In genomic region chrX:110803506-110803905, GRCh38 we compare ENCODE assay signal across 19 cellular contexts. TPM values are rescaled to one million over a fixed set of nuclear protein-coding genes. Genes with fewer than 3 reads are reported as not detected.
DNase-seq lines count a peak whose midpoint lies in the region; ATAC-seq and TF ChIP-seq lines count a peak whose summit lies in the region.
"Had no signal": no experiment of that assay in that cellular context is flagged by ENCODE, and none has a peak within 500 bp of the region (broad histone marks: within the 10 kb centered on the region; RNA-seq: fewer than 3 reads in every experiment).

No MANE protein-coding gene starts in this region.

- H3K4me3 ChIP-seq in IMR-90 (ENCODE audit: insufficient read depth, low read depth, low read length) (no peak overlapping the region), astrocyte of the spinal cord (ENCODE audit: low read depth, low read length) (no peak overlapping the region), left ventricle myocardium inferior (no peak overlapping the region)
- H3K4me3 ChIP-seq: GM23338, HAP-1, K562, SJCRH30 had no signal

- H2BK20ac ChIP-seq in IMR-90 (ENCODE audit: low read depth, low read length): no peak overlapping the region

- CTCF ChIA-PET in IMR-90 (lab: Yijun Ruan, JAX): no interaction called here

- no TSS peak for BruUV-seq in IMR-90 (replicated peaks; lab: Mats Ljungman, UMichigan)

- no peak for TF ChIP-seq CTCF in IMR-90 (conservative IDR thresholded peaks at IDR 0.05; ENCODE audit: low read depth, low read length)
- TF ChIP-seq CTCF in astrocyte of the spinal cord (IDR thresholded peaks at IDR 0.05; ENCODE audit: low read depth, low read length): no peak
- TF ChIP-seq CTCF in left ventricle myocardium inferior (IDR thresholded peaks at IDR 0.05; ENCODE audit: borderline replicate concordance): no peak

- no peaks in the 10 kb centered on the region for H3K9me1 ChIP-seq in IMR-90 (ENCODE audit: insufficient read depth, low read length)

- no peak overlapping the region for H3K56ac ChIP-seq in IMR-90 (ENCODE audit: extremely low read depth, insufficient read depth, low read length)

- H2AK5ac ChIP-seq in IMR-90 (ENCODE audit: low read depth, low read length): no peak overlapping the region

- in situ Hi-C loops in IMR-90 (cut with MboI; ENCODE audit: low sequenced_read_pairs): no loop called here
- in situ Hi-C loops in astrocyte of the spinal cord (cut with HindIII; ENCODE audit: low sequenced_read_pairs): no loop called here

- H3K4me2 ChIP-seq in IMR-90 (ENCODE audit: low read depth, low read length): no peak overlapping the region
- H3K4me2 ChIP-seq: GM23338 had no signal

- H2BK120ac ChIP-seq in IMR-90 (ENCODE audit: low read depth, low read length): no peak overlapping the region

- ATAC-seq in IMR-90 (ENCODE audit: low read depth): no peak
- no peak for ATAC-seq in GM21529 (IDR thresholded peaks at IDR 0.05; ENCODE audit: unreplicated experiment)
- ATAC-seq: GM23338, K562 had no signal

- H3K36me3 ChIP-seq in IMR-90 (ENCODE audit: control insufficient read depth, insufficient read depth, low read length) (no peaks in the 10 kb centered on the region), left ventricle myocardium inferior (no peaks in the 10 kb centered on the region)
- H3K36me3 ChIP-seq: HAP-1, SJCRH30 had no signal

- dilution Hi-C loops in IMR-90 (cut with HindIII; ENCODE audit: low sequenced_read_pairs, unreplicated experiment): no loop called here

- H3K23ac ChIP-seq in IMR-90 (ENCODE audit: low read depth, low read length): no peak overlapping the region

- no peaks in the 10 kb centered on the region for H3K4me1 ChIP-seq in IMR-90 (ENCODE audit: control insufficient read depth, insufficient read depth, low read length)
- no peaks in the 10 kb centered on the region for H3K4me1 ChIP-seq in left ventricle myocardium inferior
- H3K4me1 ChIP-seq: SJCRH30 had no signal

- no peaks in the 10 kb centered on the region for H3K79me1 ChIP-seq in IMR-90 (ENCODE audit: low read depth in 1 of 2, low read length in 2 of 2)

- H2AK9ac ChIP-seq in IMR-90 (replicated peaks; ENCODE audit: low read depth, low read length, poor library complexity): no peak overlapping the region

- TF ChIP-seq POLR2A in IMR-90 (IDR thresholded peaks at IDR 0.05; ENCODE audit: low read depth, low read length): no peak

- H4K8ac ChIP-seq in IMR-90 (ENCODE audit: low read depth in 2 of 2, low read length in 2 of 2): no peak overlapping the region

- H3K18ac ChIP-seq in IMR-90 (ENCODE audit: low read depth, low read length): no peak overlapping the region

- H3K9me3 ChIP-seq in IMR-90 (ENCODE audit: control insufficient read depth, insufficient read depth, low read length) (no peaks in the 10 kb centered on the region), left ventricle myocardium inferior (replicated peaks) (no peaks in the 10 kb centered on the region)
- H3K9me3 ChIP-seq: HAP-1, SJCRH30 had no signal

- H3K27me3 ChIP-seq in IMR-90 (ENCODE audit: control insufficient read depth, insufficient read depth, low read length) (peaks cover 12% of the 10 kb centered on the region), left ventricle myocardium inferior (ENCODE audit: low read depth) (no peaks in the 10 kb centered on the region)
- H3K27me3 ChIP-seq: SJCRH30 had no signal

- H2BK15ac ChIP-seq in IMR-90 (ENCODE audit: low read depth, low read length): no peak overlapping the region

- H2BK5ac ChIP-seq in IMR-90 (ENCODE audit: low read depth, low read length, poor library complexity, severe bottlenecking): no peak overlapping the region

- H4K91ac ChIP-seq in IMR-90 (ENCODE audit: insufficient read depth, low read depth, low read length): no peak overlapping the region

- no peaks in the 10 kb centered on the region for H4K20me1 ChIP-seq in IMR-90 (ENCODE audit: insufficient read depth, low read length)

- H3K14ac ChIP-seq in IMR-90 (replicated peaks; ENCODE audit: low read depth, low read length): no peak overlapping the region

- peak; percentile 16 for DNase-seq in EH (ENCODE audit: low read depth)
- peak; percentile 1 for DNase-seq in IMR-90
- peak; percentile 29 for DNase-seq in astrocyte of the spinal cord (ENCODE audit: low read depth, low spot score)
- peak; percentile 6 for DNase-seq in foreskin melanocyte
- no peak for DNase-seq in NCI-H226
- DNase-seq in left ventricle myocardium inferior: no peak
- DNase-seq: NCI-H1105, NCI-H1694 treated with DMSO at 0.1 percent for 48 hours, NCI-H2081 treated with DMSO at 0.1 percent for 48 hours, NCI-H446 treated with DMSO at 0.1 percent for 48 hours, NCI-H526 treated with DMSO at 0.1 percent for 48 hours, SJCRH30, T-helper 1 cell had no signal

- POLR2A ChIA-PET in IMR-90 (lab: Charles Lee; ENCODE audit: unreplicated experiment): no interaction called here

- 59% methylated on average over 2 of the region's 3 CpGs; no CpG with 5 or more reads in 1 of the 2 experiments for WGBS in IMR-90 (ENCODE audit: extremely low coverage in 2 of 2, insufficient read length in 1 of 2), 2 experiments

- no peak overlapping the region for H2AFZ ChIP-seq in IMR-90 (replicated peaks; ENCODE audit: low read length, poor library complexity)
- H2AFZ ChIP-seq: GM23338 had no signal

- H3K4ac ChIP-seq in IMR-90 (ENCODE audit: low read depth, low read length): no peak overlapping the region

- H4K5ac ChIP-seq in IMR-90 (ENCODE audit: low read depth, low read length): no peak overlapping the region

- H3K27ac ChIP-seq in IMR-90 (ENCODE audit: insufficient read depth, low read length): no peak overlapping the region
- no peak overlapping the region for H3K27ac ChIP-seq in left ventricle myocardium inferior (replicated peaks)
- H3K27ac ChIP-seq: C4-2B, SJCRH30 had no signal

- TF ChIP-seq RAD21 in IMR-90 (IDR thresholded peaks at IDR 0.05; ENCODE audit: low read length): no peak

- no peak overlapping the region for H3K9ac ChIP-seq in IMR-90 (ENCODE audit: low read depth, low read length)

- intact Hi-C loops in IMR-90 (cut with micrococcal nuclease) (no loop called here), left ventricle myocardium inferior (cut with micrococcal nuclease) (no loop called here)

TF ChIP-seq in IMR-90, 13 proteins besides CTCF, POLR2A, EP300 and RAD21:
- TF ChIP-seq, protein P1, sequence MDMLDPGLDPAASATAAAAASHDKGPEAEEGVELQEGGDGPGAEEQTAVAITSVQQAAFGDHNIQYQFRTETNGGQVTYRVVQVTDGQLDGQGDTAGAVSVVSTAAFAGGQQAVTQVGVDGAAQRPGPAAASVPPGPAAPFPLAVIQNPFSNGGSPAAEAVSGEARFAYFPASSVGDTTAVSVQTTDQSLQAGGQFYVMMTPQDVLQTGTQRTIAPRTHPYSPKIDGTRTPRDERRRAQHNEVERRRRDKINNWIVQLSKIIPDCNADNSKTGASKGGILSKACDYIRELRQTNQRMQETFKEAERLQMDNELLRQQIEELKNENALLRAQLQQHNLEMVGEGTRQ (IDR thresholded peaks at IDR 0.05; ENCODE audit: low read depth, low read length): no peak
- TF ChIP-seq SMC3 (IDR thresholded peaks at IDR 0.05; ENCODE audit: low read depth, low read length) (no peak), RFX5 (IDR thresholded peaks at IDR 0.05; ENCODE audit: low read depth, low read length) (no peak), CEBPB (IDR thresholded peaks at IDR 0.05; ENCODE audit: low read depth, low read length) (no peak), NFE2L2 (IDR thresholded peaks at IDR 0.05; ENCODE audit: low read depth, low read length) (no peak)
- TF ChIP-seq, protein P2, sequence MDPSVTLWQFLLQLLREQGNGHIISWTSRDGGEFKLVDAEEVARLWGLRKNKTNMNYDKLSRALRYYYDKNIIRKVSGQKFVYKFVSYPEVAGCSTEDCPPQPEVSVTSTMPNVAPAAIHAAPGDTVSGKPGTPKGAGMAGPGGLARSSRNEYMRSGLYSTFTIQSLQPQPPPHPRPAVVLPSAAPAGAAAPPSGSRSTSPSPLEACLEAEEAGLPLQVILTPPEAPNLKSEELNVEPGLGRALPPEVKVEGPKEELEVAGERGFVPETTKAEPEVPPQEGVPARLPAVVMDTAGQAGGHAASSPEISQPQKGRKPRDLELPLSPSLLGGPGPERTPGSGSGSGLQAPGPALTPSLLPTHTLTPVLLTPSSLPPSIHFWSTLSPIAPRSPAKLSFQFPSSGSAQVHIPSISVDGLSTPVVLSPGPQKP (IDR thresholded peaks at IDR 0.05; ENCODE audit: borderline replicate concordance, low read depth, low read length): no peak
TF ChIP-seq in IMR-90: peak in this region for 0.

RNA-seq across cellular contexts. Expression of gene CHRDL1, which starts 7.9 kb away (rescaled TPM):
- 0.28 and 0.36 TPM in 2 replicates for total RNA-seq in IMR-90 (2012; rRNA removed)
- polyA plus RNA-seq in IMR-90 (2012; rRNA removed): 0.58 and 0.72 TPM in 2 replicates
- 0.18 and 0.33 TPM in 2 replicates for polyA plus RNA-seq in IMR-90 (2012; cell fraction: cytosol; rRNA removed)
- polyA plus RNA-seq in IMR-90 (2012; cell fraction: nucleus; rRNA removed; ENCODE audit: low replicate concordance): 0.08 and 0.24 TPM in 2 replicates
- total RNA-seq in left ventricle myocardium inferior: 3.7 TPM
- total RNA-seq: K562, LHCN-M2 had no signal
- polyA plus RNA-seq: K562 had no signal

Comparison
In these comparisons a context has a peak if more than half of its experiments do, and no peak if none do; other contexts are left out.
1. DNase-seq: peak in EH (single experiment), IMR-90 (single experiment), astrocyte of the spinal cord (single experiment) and foreskin melanocyte (single experiment); none in NCI-H226 (single experiment) and left ventricle myocardium inferior (single experiment).